In genomic region chr19:16069813-16070365, GRCh38 we compare ENCODE assay signal across 8 cellular contexts. TPM values are rescaled to one million over a fixed set of nuclear protein-coding genes. Genes with fewer than 3 reads are reported as not detected.
DNase-seq lines count a peak whose midpoint lies in the region; ATAC-seq and TF ChIP-seq lines count a peak whose summit lies in the region.

No MANE protein-coding gene starts in this region.

- no peaks in the 10 kb centered on the region for H3K27me3 Mint-ChIP-seq in stimulated activated naive CD8-positive, alpha-beta T cell treated with anti-CD3 and anti-CD28 coated beads, Interleukin-15, amount 100 ng/mL, for 72 hours

- WGBS in right cardiac atrium = 86% methylated on average over 10 of the region's 10 CpGs

- TF ChIP-seq CTCF in WI38 (IDR thresholded peaks at IDR 0.05; ENCODE audit: low read depth, low read length) = no peak

- peak overlapping the region; percentile 6 for H3K27ac ChIP-seq in right cardiac atrium (ENCODE audit: low read length)

- peaks cover 30% of the 10 kb centered on the region for H3K4me1 Mint-ChIP-seq in stimulated activated naive CD8-positive, alpha-beta T cell treated with anti-CD3 and anti-CD28 coated beads, Interleukin-15, amount 100 ng/mL, for 72 hours

- H3K9me3 ChIP-seq in right cardiac atrium (ENCODE audit: control insufficient read depth, low read length) = no peaks in the 10 kb centered on the region

- peak overlapping the region; percentile 17; the same call in 1 of the 2 replicates for H3K4me3 ChIP-seq in WI38 (ENCODE audit: low read depth, low read length)
- H3K4me3 ChIP-seq in right cardiac atrium (ENCODE audit: low read length) = no peak overlapping the region

- H3K4me3 Mint-ChIP-seq in stimulated activated naive CD8-positive, alpha-beta T cell treated with anti-CD3 and anti-CD28 coated beads, Interleukin-15, amount 100 ng/mL, for 72 hours = no peak overlapping the region

- DNase-seq in right cardiac atrium (no peak), HT-29 (ENCODE audit: low spot score) (no peak), NK-92 (lab: John Stamatoyannopoulos, UW; ENCODE audit: unreplicated experiment) (no peak), NCI-H1694 treated with DMSO at 0.1 percent for 48 hours (lab: John Stamatoyannopoulos, UW) (no peak), occipital lobe (lab: John Stamatoyannopoulos, UW) (no peak)
- DNase-seq in stimulated activated naive CD8-positive, alpha-beta T cell treated with anti-CD3 and anti-CD28 coated beads, Interleukin-15, amount 100 ng/mL, for 72 hours = no peak

- intact Hi-C loops in right cardiac atrium (cut with DNase I) = loop anchor here in 1 of 4 donors (10.0 kb wide), 1 partner anchor 45 kb away; the partner anchor contains the start of gene RAB8A

- H3K9me3 Mint-ChIP-seq in stimulated activated naive CD8-positive, alpha-beta T cell treated with anti-CD3 and anti-CD28 coated beads, Interleukin-15, amount 100 ng/mL, for 72 hours = no peaks in the 10 kb centered on the region

- H3K4me1 ChIP-seq in right cardiac atrium (ENCODE audit: control insufficient read depth, insufficient read depth, low read length) = no peaks in the 10 kb centered on the region

- H3K27me3 ChIP-seq in right cardiac atrium (ENCODE audit: control insufficient read depth, insufficient read depth) = no peaks in the 10 kb centered on the region

- H3K27ac Mint-ChIP-seq in stimulated activated naive CD8-positive, alpha-beta T cell treated with anti-CD3 and anti-CD28 coated beads, Interleukin-15, amount 100 ng/mL, for 72 hours = no peak overlapping the region

- ATAC-seq in HG03354 (IDR thresholded peaks at IDR 0.05; ENCODE audit: poor library complexity, severe bottlenecking, unreplicated experiment) (peak; percentile 14), right cardiac atrium (no peak)
- ATAC-seq in stimulated activated naive CD8-positive, alpha-beta T cell treated with anti-CD3 and anti-CD28 coated beads, Interleukin-15, amount 100 ng/mL, for 72 hours = peak; percentile 2

RNA-seq across cellular contexts. Expression of gene TPM4, which starts 6.4 kb away (rescaled TPM):
- total RNA-seq in right cardiac atrium = 100 to 1,000 TPM in 3 of 4 donors, 10 to 100 TPM in 1; 87.7 to 226 (median 130) TPM
- polyA plus RNA-seq in right cardiac atrium = 137 TPM
- total RNA-seq in HT-29 (2014; rRNA removed; shearing (Covaris generic)) = 160 and 166 TPM in 2 replicates
- 94.8 TPM for total RNA-seq in occipital lobe

RNA-seq across cellular contexts. Expression of gene RAB8A, which starts 41.8 kb away (rescaled TPM):
- total RNA-seq in right cardiac atrium = 10 to 100 TPM; 22.6 to 30.0 (median 24.5) TPM
- 12.9 TPM for polyA plus RNA-seq in right cardiac atrium
- total RNA-seq in HT-29 (2014; rRNA removed; shearing (Covaris generic)) = 37.4 and 45.9 TPM in 2 replicates
- 33.7 TPM for total RNA-seq in occipital lobe

Comparison
In these comparisons a context has a peak if more than half of its experiments do, and no peak if none do; other contexts are left out.
1. ATAC-seq: peak in HG03354 (single experiment) and stimulated activated naive CD8-positive, alpha-beta T cell treated with anti-CD3 and anti-CD28 coated beads, Interleukin-15, amount 100 ng/mL, for 72 hours (single experiment); none in right cardiac atrium (0 of 2).